ENCODE assay signal across 21 cellular contexts in the genomic region with DNA sequence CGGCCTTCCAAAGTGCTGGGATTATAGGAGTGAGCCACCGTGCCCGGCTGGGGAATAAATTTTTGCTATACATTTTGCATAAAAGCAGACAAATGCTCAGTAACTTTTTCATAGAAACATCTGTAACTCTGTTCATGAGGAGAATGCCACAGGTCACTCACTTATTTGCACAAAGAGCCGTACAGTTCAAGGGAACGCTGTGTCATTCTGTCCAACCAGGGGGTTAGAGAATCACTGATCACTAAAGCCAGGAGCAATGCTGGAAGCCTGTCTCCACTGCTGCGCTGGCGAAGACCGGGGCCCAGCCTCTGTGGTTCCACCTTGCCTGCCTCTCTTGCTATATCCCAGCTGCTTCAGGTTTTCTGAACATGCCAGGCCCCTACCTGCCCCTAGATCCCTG.
"Had no signal": no experiment of that assay in that cellular context is flagged by ENCODE, and none has a peak within 500 bp of the region (broad histone marks: within the 10 kb centered on the region; RNA-seq: fewer than 3 reads in every experiment).

No MANE protein-coding gene starts in this region.

- H3K27ac ChIP-seq: foreskin keratinocyte, stomach, testis, upper lobe of right lung had no signal

- ATAC-seq: activated T-cell treated with anti-CD3 and anti-CD28 coated beads, Interleukin-2, amount 50 U/mL, for 4 hours; foreskin keratinocyte; left ventricle myocardium superior; right cardiac atrium; WTC11 had no signal

- H3K9me3 ChIP-seq: stomach, testis, upper lobe of right lung had no signal

- H3K36me3 ChIP-seq: stomach, upper lobe of right lung had no signal

- DNase-seq: activated CD4-positive, alpha-beta T cell treated with anti-CD3 and anti-CD28 coated beads, Interleukin-2, amount 10 ng/mL, durations not matched to agents 24 days and 14 days; activated gamma-delta T cell; activated naive CD8-positive, alpha-beta T cell treated with anti-CD3 and anti-CD28 coated beads for 36 hours; activated T-cell treated with anti-CD3 and anti-CD28 coated beads, Interleukin-2, amount 50 U/mL, for 4 hours; amygdala; central memory CD4-positive, alpha-beta T cell; cortex of kidney; effector memory CD4-positive, alpha-beta T cell; foreskin keratinocyte; kidney glomerular epithelial cell; left ventricle myocardium superior; nephron progenitor cell; occipital lobe; right cardiac atrium; small intestine; stomach; testis; upper lobe of right lung had no signal

- H3K27me3 ChIP-seq: foreskin keratinocyte, stomach, testis, upper lobe of right lung had no signal

- H3K36me3 Mint-ChIP-seq: brain, WTC11 had no signal

- H3K9me3 Mint-ChIP-seq: activated CD4-positive, alpha-beta T cell treated with anti-CD3 and anti-CD28 coated beads, Interleukin-2, amount 10 ng/mL, durations not matched to agents 24 days and 14 days; activated naive CD8-positive, alpha-beta T cell treated with anti-CD3 and anti-CD28 coated beads for 36 hours; activated T-cell treated with anti-CD3 and anti-CD28 coated beads, Interleukin-2, amount 50 U/mL, for 4 hours; brain; memory B cell; nephron progenitor cell; WTC11 had no signal

- H3K4me3 ChIP-seq: stomach, testis, upper lobe of right lung had no signal

- H3K4me1 ChIP-seq: foreskin keratinocyte, testis had no signal

- H3K27me3 Mint-ChIP-seq: activated CD4-positive, alpha-beta T cell treated with anti-CD3 and anti-CD28 coated beads, Interleukin-2, amount 10 ng/mL, durations not matched to agents 24 days and 14 days; activated naive CD8-positive, alpha-beta T cell treated with anti-CD3 and anti-CD28 coated beads for 36 hours; memory B cell had no signal

- H3K27ac Mint-ChIP-seq: activated naive CD8-positive, alpha-beta T cell treated with anti-CD3 and anti-CD28 coated beads for 36 hours; brain; memory B cell; nephron progenitor cell; WTC11 had no signal

- H3K4me3 Mint-ChIP-seq: activated naive CD8-positive, alpha-beta T cell treated with anti-CD3 and anti-CD28 coated beads for 36 hours; activated T-cell treated with anti-CD3 and anti-CD28 coated beads, Interleukin-2, amount 50 U/mL, for 4 hours; brain; memory B cell; nephron progenitor cell; WTC11 had no signal
